ENCODE assay signal across 8 cellular contexts in the genomic region with DNA sequence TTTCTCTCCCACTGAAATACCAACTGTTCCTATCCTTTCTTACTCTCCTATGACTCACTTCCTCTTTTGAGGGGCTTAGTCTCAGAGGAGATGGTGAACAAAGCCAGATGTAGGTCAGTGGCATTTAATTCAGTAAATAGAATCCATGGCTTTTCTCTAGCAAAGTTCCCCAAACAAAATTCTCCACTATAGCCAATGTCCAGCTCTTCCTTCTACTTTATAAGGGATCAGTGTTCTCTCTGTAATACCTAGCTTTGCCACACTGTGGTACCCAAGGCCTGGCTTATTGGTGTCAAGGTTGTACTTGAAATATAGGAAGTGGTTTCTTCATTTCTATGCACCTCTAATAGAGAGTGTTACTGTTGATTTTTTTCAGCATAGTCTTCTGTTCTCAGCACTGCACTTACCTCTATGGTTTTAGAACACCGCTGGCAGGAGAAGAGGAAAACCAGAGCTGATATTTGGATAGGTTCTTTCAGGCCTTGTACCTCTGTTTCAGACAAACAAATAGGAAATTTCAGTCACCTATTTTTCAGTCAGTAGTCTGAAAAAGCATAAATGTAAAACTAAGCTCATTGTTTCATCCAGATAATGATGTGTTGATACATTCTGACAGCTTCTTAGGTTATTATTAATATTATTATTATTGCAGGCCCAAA. TPM values are rescaled to one million over a fixed set of nuclear protein-coding genes. Genes with fewer than 3 reads are reported as not detected.
DNase-seq lines count a peak whose midpoint lies in the region; TF ChIP-seq lines count a peak whose summit lies in the region.

No MANE protein-coding gene starts in this region.

- H3K9me3 Mint-ChIP-seq in progenitor cell of endocrine pancreas (ENCODE audit: low read depth): no peaks in the 10 kb centered on the region

- H3K9me3 ChIP-seq in Karpas-422 (ENCODE audit: low read length): no peaks in the 10 kb centered on the region

- TF ChIP-seq CTCF in GM06990 (IDR thresholded peaks at IDR 0.05; ENCODE audit: insufficient read depth, low read length, poor library complexity, severe bottlenecking) (peak; percentile 62), progenitor cell of endocrine pancreas (IDR thresholded peaks at IDR 0.05; ENCODE audit: unreplicated experiment) (peak; percentile 84)

- H2AFZ ChIP-seq in Karpas-422 (ENCODE audit: low read length): 0 out of 2 replicates have a peak overlapping the region, but pooled peaks have one; percentile 50

- H3K4me2 ChIP-seq in Karpas-422 (ENCODE audit: low read depth, low read length, poor library complexity, severe bottlenecking): no peak overlapping the region

- peaks cover 3% of the 10 kb centered on the region; the same call in 1 of the 2 replicates for H3K4me1 ChIP-seq in Karpas-422 (ENCODE audit: low read length)

- DNase-seq in GM06990 (ENCODE audit: extremely low read depth, insufficient read length) (no peak), GOT3 (lab: John Stamatoyannopoulos, UW) (peak; percentile 17), Karpas-422 (peak; percentile 81), SIG-M5 (lab: John Stamatoyannopoulos, UW) (peak; percentile 15), glomerular endothelial cell (ENCODE audit: extremely low read depth, low read depth, low spot score) (peak; percentile 81), progenitor cell of endocrine pancreas (ENCODE audit: low spot score, unreplicated experiment) (peak; percentile 30), OCI-M2 (lab: John Stamatoyannopoulos, UW; ENCODE audit: unreplicated experiment) (no peak)
- DNase-seq in activated naive CD4-positive, alpha-beta T cell treated with Interleukin-2 at 50 U/mL for 16 hours: peak; percentile 60

- no peaks in the 10 kb centered on the region for H3K36me3 Mint-ChIP-seq in progenitor cell of endocrine pancreas (ENCODE audit: insufficient read depth)

- no peak overlapping the region for H3K9ac ChIP-seq in Karpas-422 (ENCODE audit: low read length)

- no peaks in the 10 kb centered on the region for H3K79me2 ChIP-seq in Karpas-422 (ENCODE audit: low read length)

- H3K9me2 ChIP-seq in Karpas-422 (replicated peaks; ENCODE audit: insufficient read depth, low read length): no peaks in the 10 kb centered on the region

- no peak overlapping the region for H3K27ac ChIP-seq in Karpas-422 (ENCODE audit: low read length)

- no peaks in the 10 kb centered on the region for H3K27me3 Mint-ChIP-seq in progenitor cell of endocrine pancreas

- no peaks in the 10 kb centered on the region for H4K20me1 ChIP-seq in Karpas-422 (ENCODE audit: insufficient read depth, low read depth, low read length)

- H3K36me3 ChIP-seq in GM06990 (ENCODE audit: control insufficient read depth, insufficient read depth, low read length) (no peaks in the 10 kb centered on the region), Karpas-422 (ENCODE audit: insufficient read depth, low read length) (no peaks in the 10 kb centered on the region)

- H3K4me1 Mint-ChIP-seq in progenitor cell of endocrine pancreas (ENCODE audit: low read depth): no peaks in the 10 kb centered on the region

- H3K4me3 ChIP-seq in GM06990 (replicated peaks; ENCODE audit: low read depth, low read length): no peak overlapping the region
- H3K4me3 ChIP-seq in Karpas-422 (ENCODE audit: low read length): no peak overlapping the region

- no peak overlapping the region for H3K4me3 Mint-ChIP-seq in progenitor cell of endocrine pancreas (ENCODE audit: low read depth)

- no peak overlapping the region for H3K27ac Mint-ChIP-seq in progenitor cell of endocrine pancreas

- H3K27me3 ChIP-seq in GM06990 (replicated peaks; ENCODE audit: control insufficient read depth, insufficient read depth, low read length) (no peaks in the 10 kb centered on the region), Karpas-422 (ENCODE audit: low read length) (no peaks in the 10 kb centered on the region)

RNA-seq across cellular contexts. Expression of gene ITGA2, which starts 40.6 kb away (rescaled TPM):
- not detected in 2 replicates for total RNA-seq in Karpas-422 (2014; rRNA removed; shearing (Covaris generic); ENCODE audit: low replicate concordance)
- 50.5 and 69.4 TPM in 2 replicates for total RNA-seq in glomerular endothelial cell
- 5.1 and 6.6 TPM in 2 replicates for total RNA-seq in progenitor cell of endocrine pancreas

Comparison
In these comparisons a context has a peak if more than half of its experiments do, and no peak if none do; other contexts are left out.
1. DNase-seq: peak in GOT3 (single experiment), Karpas-422 (single experiment), SIG-M5 (single experiment), activated naive CD4-positive, alpha-beta T cell treated with Interleukin-2 at 50 U/mL for 16 hours (single experiment), glomerular endothelial cell (single experiment) and progenitor cell of endocrine pancreas (single experiment); none in GM06990 (single experiment) and OCI-M2 (single experiment).